In the genomic region with DNA sequence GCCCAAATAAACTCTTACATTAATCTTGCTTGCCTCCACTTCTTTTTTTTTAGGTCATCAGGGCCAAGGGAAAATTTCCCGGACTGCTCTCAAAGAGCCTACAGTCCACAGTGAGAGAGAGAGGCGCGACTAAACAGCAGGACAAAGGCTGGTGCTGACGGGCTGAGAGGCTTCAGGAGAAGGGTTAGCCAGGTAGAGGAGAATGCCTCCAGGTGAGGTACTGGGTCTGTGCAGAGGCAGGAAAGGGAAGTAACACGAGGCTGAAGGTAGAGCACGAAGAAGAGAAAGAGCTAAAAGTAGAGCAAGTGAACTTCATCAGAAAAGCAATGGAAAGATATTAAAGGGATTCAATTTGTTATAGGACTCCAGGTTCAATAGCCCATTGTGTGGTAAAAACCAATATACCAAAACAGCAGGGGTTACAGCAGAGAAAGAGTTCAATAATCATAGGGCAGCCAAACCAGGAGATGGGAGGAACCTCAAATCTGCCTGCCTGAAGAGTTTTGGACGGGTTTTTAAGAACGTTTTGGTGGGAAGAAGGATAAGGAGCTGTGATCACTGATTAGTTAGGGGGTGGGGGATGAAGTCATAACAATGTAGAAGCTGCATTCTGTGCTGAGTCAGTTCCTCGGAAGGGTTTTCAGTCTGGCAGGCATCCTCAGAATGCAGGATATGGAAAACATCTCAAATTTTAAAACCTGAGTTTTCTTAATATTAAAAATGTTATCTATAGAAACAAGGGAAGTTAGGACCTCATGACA, we compare ENCODE assay signal across 22 cellular contexts.
DNase-seq lines count a peak whose midpoint lies in the region; ATAC-seq and TF ChIP-seq lines count a peak whose summit lies in the region.
"Had no signal": no experiment of that assay in that cellular context is flagged by ENCODE, and none has a peak within 500 bp of the region (broad histone marks: within the 10 kb centered on the region; RNA-seq: fewer than 3 reads in every experiment).

No MANE protein-coding gene starts in this region.

- H3K27ac ChIP-seq in hepatocyte: peak overlapping the region; percentile 90
- H3K27ac ChIP-seq: right atrium auricular region, tibial nerve had no signal

- H3K27me3 Mint-ChIP-seq in HFFc6 (ENCODE audit: insufficient read depth) (no peaks in the 10 kb centered on the region), progenitor cell of endocrine pancreas (no peaks in the 10 kb centered on the region)
- peaks cover 3% of the 10 kb centered on the region for H3K27me3 Mint-ChIP-seq in activated CD4-positive, alpha-beta T cell treated with anti-CD3 and anti-CD28 coated beads, Interleukin-2, amount 10 ng/mL, durations not matched to agents 24 days and 14 days
- H3K27me3 Mint-ChIP-seq: CD4-positive, alpha-beta memory T cell had no signal

- H3K9me3 Mint-ChIP-seq in HFFc6 (peaks cover 9% of the 10 kb centered on the region), progenitor cell of endocrine pancreas (ENCODE audit: low read depth) (peaks cover 26% of the 10 kb centered on the region)
- H3K9me3 Mint-ChIP-seq in activated CD4-positive, alpha-beta T cell treated with anti-CD3 and anti-CD28 coated beads, Interleukin-2, amount 10 ng/mL, durations not matched to agents 24 days and 14 days: no peaks in the 10 kb centered on the region

- no peak overlapping the region for H3K4me2 ChIP-seq in hepatocyte

- peaks cover 35% of the 10 kb centered on the region; the same call in 1 of the 2 replicates for H3K4me1 Mint-ChIP-seq in HFFc6 (ENCODE audit: low read depth)
- peaks cover 36% of the 10 kb centered on the region for H3K4me1 Mint-ChIP-seq in progenitor cell of endocrine pancreas (ENCODE audit: low read depth)
- H3K4me1 Mint-ChIP-seq in activated CD4-positive, alpha-beta T cell treated with anti-CD3 and anti-CD28 coated beads, Interleukin-2, amount 10 ng/mL, durations not matched to agents 24 days and 14 days: no peaks in the 10 kb centered on the region
- H3K4me1 Mint-ChIP-seq: CD4-positive, alpha-beta memory T cell; natural killer cell had no signal

- 77% methylated on average over 9 of the region's 9 CpGs for WGBS in hepatocyte (ENCODE audit: low lambda C conversion rate, missing lambda C conversion rate)

- no peaks in the 10 kb centered on the region for H4K20me1 ChIP-seq in hepatocyte (ENCODE audit: insufficient read depth, poor library complexity, severe bottlenecking)

- H3K27ac Mint-ChIP-seq in HFFc6: peak overlapping the region; percentile 64; the same call in 1 of the 2 replicates
- peak overlapping the region; percentile 68 for H3K27ac Mint-ChIP-seq in progenitor cell of endocrine pancreas
- H3K27ac Mint-ChIP-seq in activated CD4-positive, alpha-beta T cell treated with anti-CD3 and anti-CD28 coated beads, Interleukin-2, amount 10 ng/mL, durations not matched to agents 24 days and 14 days: no peak overlapping the region
- H3K27ac Mint-ChIP-seq: CD4-positive, alpha-beta memory T cell; natural killer cell had no signal

- no peaks in the 10 kb centered on the region for H3K36me3 ChIP-seq in hepatocyte (replicated peaks; ENCODE audit: insufficient read depth, low read depth)
- H3K36me3 ChIP-seq: right atrium auricular region, tibial nerve had no signal

- no peak for ATAC-seq in HG02588 (IDR thresholded peaks at IDR 0.05; ENCODE audit: unreplicated experiment)
- ATAC-seq: HCT116, natural killer cell had no signal

- H3K27me3 ChIP-seq in hepatocyte: no peaks in the 10 kb centered on the region
- H3K27me3 ChIP-seq: right atrium auricular region, tibial nerve had no signal

- H3K4me3 Mint-ChIP-seq in HFFc6: peak overlapping the region; percentile 29; the same call in 1 of the 2 replicates
- no peak overlapping the region for H3K4me3 Mint-ChIP-seq in progenitor cell of endocrine pancreas (ENCODE audit: low read depth)
- no peak overlapping the region for H3K4me3 Mint-ChIP-seq in activated CD4-positive, alpha-beta T cell treated with anti-CD3 and anti-CD28 coated beads, Interleukin-2, amount 10 ng/mL, durations not matched to agents 24 days and 14 days
- H3K4me3 Mint-ChIP-seq: CD4-positive, alpha-beta memory T cell; natural killer cell had no signal

- intact Hi-C loops in activated CD4-positive, alpha-beta T cell treated with anti-CD3 and anti-CD28 coated beads, Interleukin-2, amount 10 ng/mL, durations not matched to agents 24 days and 14 days (cut with micrococcal nuclease): loop anchor here (5.0 kb wide), 1 partner anchor 490 kb away; no protein-coding TSS in a partner anchor

- H3K9me3 ChIP-seq in hepatocyte (ENCODE audit: low read depth): no peaks in the 10 kb centered on the region

- H3K36me3 Mint-ChIP-seq in HFFc6 (ENCODE audit: low read depth) (peaks cover 7% of the 10 kb centered on the region; the same call in 1 of the 2 replicates), progenitor cell of endocrine pancreas (ENCODE audit: insufficient read depth) (peaks cover 6% of the 10 kb centered on the region)
- H3K36me3 Mint-ChIP-seq in activated CD4-positive, alpha-beta T cell treated with anti-CD3 and anti-CD28 coated beads, Interleukin-2, amount 10 ng/mL, durations not matched to agents 24 days and 14 days (ENCODE audit: low read depth): no peaks in the 10 kb centered on the region
- H3K36me3 Mint-ChIP-seq: CD4-positive, alpha-beta memory T cell; natural killer cell had no signal

- no peaks in the 10 kb centered on the region for H3K9me2 ChIP-seq in hepatocyte (replicated peaks; ENCODE audit: insufficient read depth)

- H3K79me2 ChIP-seq in hepatocyte: no peaks in the 10 kb centered on the region

- peaks cover 23% of the 10 kb centered on the region for H3K4me1 ChIP-seq in hepatocyte (ENCODE audit: insufficient read depth)
- H3K4me1 ChIP-seq: right atrium auricular region, tibial nerve had no signal

- no peak overlapping the region for H2AFZ ChIP-seq in hepatocyte

- DNase-seq in HFFc6 (no peak), amniotic epithelial cell (ENCODE audit: low read depth) (peak; percentile 65), hepatocyte (ENCODE audit: low spot score) (no peak), progenitor cell of endocrine pancreas (ENCODE audit: low spot score, unreplicated experiment) (no peak), NCI-H1436 treated with DMSO at 0.1 percent for 48 hours (lab: John Stamatoyannopoulos, UW) (no peak)
- DNase-seq in activated CD4-positive, alpha-beta T cell treated with anti-CD3 and anti-CD28 coated beads, Interleukin-2, amount 10 ng/mL, durations not matched to agents 24 days and 14 days: no peak
- DNase-seq in activated CD8-positive, alpha-beta memory T cell treated with anti-CD3 and anti-CD28 coated beads for 24 hours: no peak
- DNase-seq: activated CD4-positive, alpha-beta T cell treated with anti-CD3 and anti-CD28 coated beads, Interleukin-2, amount 50 U/mL, for 1 hour; activated gamma-delta T cell treated with Interleukin-2 at 50 U/mL for 16 hours; amygdala; CD4-positive, alpha-beta memory T cell; Kasumi-1; mammary epithelial cell; natural killer cell; NCI-H1105; NCI-H2107; NCI-H524 treated with DMSO at 0.1 percent for 48 hours; stimulated activated naive CD4-positive, alpha-beta T cell treated with Interleukin-2 at 50 U/mL for 16 hours had no signal

- H3K4me3 ChIP-seq in hepatocyte: no peak overlapping the region
- H3K4me3 ChIP-seq: right atrium auricular region, tibial nerve had no signal

- TF ChIP-seq CTCF in HFFc6 (IDR thresholded peaks at IDR 0.05) (no peak), hepatocyte (IDR thresholded peaks at IDR 0.05; ENCODE audit: poor library complexity) (no peak), progenitor cell of endocrine pancreas (IDR thresholded peaks at IDR 0.05; ENCODE audit: unreplicated experiment) (no peak)
